ENCODE assay signal across 8 cellular contexts in the genomic region with DNA sequence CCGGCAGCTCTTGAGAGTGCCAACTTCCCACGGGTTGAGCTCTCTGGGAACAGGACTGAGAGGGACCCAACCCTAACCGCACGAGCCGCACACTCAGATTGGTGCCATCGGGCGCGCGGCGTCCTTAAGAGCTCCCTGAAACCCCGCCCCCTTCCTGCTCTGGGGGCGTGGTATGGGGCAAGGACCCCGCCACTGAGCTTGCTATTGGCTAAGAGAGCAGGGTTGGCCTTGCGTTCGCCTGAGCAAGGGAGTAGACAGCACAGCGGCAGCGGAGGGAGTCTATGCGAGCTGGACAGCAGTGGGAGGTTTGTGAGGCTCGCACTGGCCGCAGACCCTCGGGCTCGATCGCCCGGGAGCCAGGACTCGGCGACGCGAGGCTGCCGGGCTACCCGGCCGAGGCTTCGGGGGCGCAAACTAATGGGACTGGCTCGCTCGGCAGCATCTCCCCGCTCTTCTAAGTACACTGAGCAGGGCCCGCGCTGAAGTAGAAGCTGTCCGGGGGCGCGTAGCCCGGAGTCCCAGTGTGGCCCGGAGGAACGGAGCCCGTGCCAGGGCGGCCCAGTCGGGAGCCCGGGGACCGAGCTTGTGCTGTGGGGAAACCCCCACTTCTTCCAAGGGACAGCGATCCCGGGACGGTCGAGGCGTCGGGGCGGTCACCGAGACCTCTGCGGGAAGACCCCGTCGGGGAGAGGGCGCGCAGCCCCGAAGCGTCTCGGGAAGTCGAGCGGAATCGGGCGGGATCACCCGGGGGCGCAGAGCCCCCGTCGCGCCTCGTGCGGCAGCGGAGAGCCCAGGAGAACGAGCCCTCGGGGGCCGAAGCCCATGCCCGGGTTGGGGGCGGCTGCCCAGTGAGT. TPM values are rescaled to one million over a fixed set of nuclear protein-coding genes. Genes with fewer than 3 reads are reported as not detected.
A peak's percentile ranks its signal among the peaks of the same experiment; 100 is the strongest.
DNase-seq lines count a peak whose midpoint lies in the region; ATAC-seq, FAIRE-seq and TF ChIP-seq lines count a peak whose summit lies in the region.

A gene (plus strand): TSS at position 282 of the 854 bp plus-strand sequence. CDS start 756 bp downstream, outside the sequence.

- peak within 1 kb of the TSS; percentile 89 for H3K27ac ChIP-seq in foreskin keratinocyte

- peak; percentile 95 for DNase-seq in ELR (ENCODE audit: low read depth)
- peak; percentile 81 for DNase-seq in H54 (ENCODE audit: insufficient read length, low spot score)
- peak; percentile 90 for DNase-seq in MG63
- DNase-seq in SIG-M5 (lab: John Stamatoyannopoulos, UW), result peak; percentile 59
- peak; percentile 38 to 76 (median 54) for DNase-seq in activated naive CD4-positive, alpha-beta T cell (lab: John Stamatoyannopoulos, UW)
- peak; percentile 66 to 85 for DNase-seq in foreskin keratinocyte
- peak; percentile 90 for DNase-seq in stromal cell of bone marrow (ENCODE audit: low read depth)

- H2AFZ ChIP-seq in neuron (ENCODE audit: low read depth, low read length), result no peak within 1 kb of the TSS

- no peak for TF ChIP-seq CTCF in foreskin keratinocyte (conservative IDR thresholded peaks at IDR 0.05)

- H3K4me1 ChIP-seq in foreskin keratinocyte (peaks cover 10% of the 10 kb centered on the region), neuron (ENCODE audit: insufficient read depth, low read length) (peaks cover 18% of the 10 kb centered on the region)

- ATAC-seq in foreskin keratinocyte, result peak; percentile 69

- H3K27me3 ChIP-seq in MG63, result no peaks in the 10 kb centered on the region
- H3K27me3 ChIP-seq in foreskin keratinocyte, result no peaks in the 10 kb centered on the region
- peaks cover 6% of the 10 kb centered on the region for H3K27me3 ChIP-seq in neuron (ENCODE audit: insufficient read depth, low read length)

- peak within 1 kb of the TSS; percentile 71 for H3K4me3 ChIP-seq in MG63
- H3K4me3 ChIP-seq in neuron (ENCODE audit: low read length), result peak within 1 kb of the TSS; percentile 84

- H3K9me3 ChIP-seq in MG63, result no peaks in the 10 kb centered on the region
- no peaks in the 10 kb centered on the region for H3K9me3 ChIP-seq in neuron (ENCODE audit: low read length)

- H3K36me3 ChIP-seq in MG63 (no peaks in the 10 kb centered on the region), neuron (ENCODE audit: insufficient read depth, low read length) (no peaks in the 10 kb centered on the region)

- peak; percentile 77 for FAIRE-seq in H54 (lab: Jason Lieb, UNC)

- peak; percentile 91 for TF ChIP-seq POLR2A in H54 (IDR thresholded peaks at IDR 0.05; ENCODE audit: low read depth, low read length)

RNA-seq across cellular contexts. Expression of the gene that starts here (rescaled TPM):
- 19.1 and 49.6 TPM in 2 replicates for total RNA-seq in MG63 (2014; rRNA removed; shearing (Covaris generic); ENCODE audit: low replicate concordance)
- total RNA-seq in foreskin keratinocyte, result 186 and 223 TPM in 2 replicates
- 133 and 150 TPM in 2 replicates for polyA plus RNA-seq in foreskin keratinocyte

Comparison
In these comparisons a context has a peak if more than half of its experiments do, and no peak if none do; other contexts are left out.
1. Peak in every context shown above with its lines: DNase-seq, ATAC-seq, H3K4me3 ChIP-seq and H3K27ac ChIP-seq.